In the genomic region with DNA sequence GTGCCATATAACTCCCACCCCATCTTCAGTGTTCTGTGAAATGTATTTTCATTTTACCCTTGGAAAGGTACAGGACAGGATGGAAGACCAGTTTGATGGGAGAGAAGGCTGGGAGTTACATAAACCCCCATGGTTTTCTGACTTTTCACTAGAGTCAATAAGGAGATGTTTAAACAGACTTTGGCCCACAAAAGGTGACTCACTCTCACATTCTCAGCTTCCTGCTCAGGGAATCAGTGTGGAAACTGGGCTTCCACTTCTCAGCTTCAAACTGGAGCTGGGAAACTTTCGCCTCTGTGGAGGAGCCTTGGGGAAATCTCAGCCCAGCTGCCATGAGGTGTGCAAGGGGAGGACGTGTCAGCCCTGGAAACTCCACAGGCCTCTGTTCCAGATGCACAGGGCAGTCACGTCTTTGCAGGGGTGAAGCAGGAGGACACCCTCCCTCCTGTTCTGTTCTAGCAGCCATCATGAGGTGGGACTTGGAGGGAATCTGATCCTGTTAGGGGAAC, we compare ENCODE assay signal across 15 cellular contexts.
DNase-seq lines count a peak whose midpoint lies in the region; ATAC-seq and TF ChIP-seq lines count a peak whose summit lies in the region.
"Had no signal": no experiment of that assay in that cellular context is flagged by ENCODE, and none has a peak within 500 bp of the region (broad histone marks: within the 10 kb centered on the region; RNA-seq: fewer than 3 reads in every experiment).

No MANE protein-coding gene starts in this region.

- no peaks in the 10 kb centered on the region for H3K9me3 Mint-ChIP-seq in neural crest cell
- H3K9me3 Mint-ChIP-seq: CD8-positive, alpha-beta T cell; effector memory CD8-positive, alpha-beta T cell had no signal

- TF ChIP-seq CTCF in C4-2B (conservative IDR thresholded peaks at IDR 0.05), result no peak
- TF ChIP-seq CTCF in neural crest cell (conservative IDR thresholded peaks at IDR 0.05), result no peak
- TF ChIP-seq CTCF in thyroid gland (IDR thresholded peaks at IDR 0.05), result no peak

- H3K36me3 Mint-ChIP-seq in neural crest cell (ENCODE audit: low read depth), result peaks cover 7% of the 10 kb centered on the region
- H3K36me3 Mint-ChIP-seq: CD8-positive, alpha-beta T cell had no signal

- H3K27me3 ChIP-seq in thyroid gland, result no peaks in the 10 kb centered on the region

- intact Hi-C loops in thyroid gland (cut with DNase I), result no loop called here

- ATAC-seq in esophagus mucosa, result peak; percentile 52
- no peak for ATAC-seq in HG02973 (IDR thresholded peaks at IDR 0.05; ENCODE audit: unreplicated experiment)
- ATAC-seq in GM21390 (IDR thresholded peaks at IDR 0.05; ENCODE audit: unreplicated experiment), result no peak
- ATAC-seq: CD8-positive, alpha-beta T cell; effector memory CD8-positive, alpha-beta T cell had no signal

- no peak for TF ChIP-seq POLR2A in thyroid gland (IDR thresholded peaks at IDR 0.05)

- H3K4me1 ChIP-seq in thyroid gland, result peaks cover 20 to 24% of the 10 kb centered on the region in 2 donors
- H3K4me1 ChIP-seq: HAP-1 had no signal

- H3K4me3 Mint-ChIP-seq in neural crest cell, result peak overlapping the region; percentile 68
- H3K4me3 Mint-ChIP-seq: CD8-positive, alpha-beta T cell; effector memory CD8-positive, alpha-beta T cell had no signal

- peaks cover 46% of the 10 kb centered on the region for H3K27me3 Mint-ChIP-seq in neural crest cell (ENCODE audit: low read depth)
- H3K27me3 Mint-ChIP-seq: effector memory CD8-positive, alpha-beta T cell had no signal

- no peaks in the 10 kb centered on the region for H3K9me3 ChIP-seq in thyroid gland
- H3K9me3 ChIP-seq: HAP-1 had no signal

- H3K36me3 ChIP-seq in thyroid gland, result no peaks in the 10 kb centered on the region
- H3K36me3 ChIP-seq: HAP-1 had no signal

- peak overlapping the region; percentile 28 for H3K27ac ChIP-seq in C4-2B
- no peak overlapping the region for H3K27ac ChIP-seq in thyroid gland

- no peak overlapping the region for H3K4me3 ChIP-seq in thyroid gland (replicated peaks in 1 of 3)
- H3K4me3 ChIP-seq: HAP-1 had no signal

- H3K4me1 Mint-ChIP-seq in neural crest cell, result peaks cover 71% of the 10 kb centered on the region

- WGBS in thyroid gland, 2 donors, result 91 to 100% methylated on average over 1 to 3 of the region's 3 CpGs

- DNase-seq in NCI-H146 (lab: John Stamatoyannopoulos, UW), result peak; percentile 48
- DNase-seq in neural crest cell (ENCODE audit: low read depth, low spot score), result no peak
- no peak for DNase-seq in nucleus accumbens (lab: John Stamatoyannopoulos, UW)
- no peak for DNase-seq in thyroid gland
- DNase-seq: amniotic stem cell; CD8-positive, alpha-beta T cell; effector memory CD8-positive, alpha-beta T cell; KBM-7; NCI-H2171; stimulated activated CD4-positive, alpha-beta T cell treated with anti-CD3 and anti-CD28 coated beads, Interleukin-12 subunit alpha, Interleukin-12 subunit beta, amount 100 ng/mL, for 4 hours had no signal

- no peak overlapping the region for H3K27ac Mint-ChIP-seq in neural crest cell (ENCODE audit: unreplicated experiment)
- H3K27ac Mint-ChIP-seq: CD8-positive, alpha-beta T cell had no signal
